23 cellular contexts compared by ENCODE assay signal in genomic region chr3:187114511-187114910, GRCh38. TPM values are rescaled to one million over a fixed set of nuclear protein-coding genes. Genes with fewer than 3 reads are reported as not detected.
DNase-seq lines count a peak whose midpoint lies in the region; ATAC-seq, FAIRE-seq and TF ChIP-seq lines count a peak whose summit lies in the region.
"Had no signal": no experiment of that assay in that cellular context is flagged by ENCODE, and none has a peak within 500 bp of the region (broad histone marks: within the 10 kb centered on the region; RNA-seq: fewer than 3 reads in every experiment).

No MANE protein-coding gene starts in this region.

- H3K36me3 ChIP-seq in mammary epithelial cell (ENCODE audit: insufficient read depth, low read length) (no peaks in the 10 kb centered on the region), GM12878 (ENCODE audit: control insufficient read depth in 2 of 2, insufficient read depth in 2 of 2, low read length in 1 of 2) (no peaks in the 10 kb centered on the region)

- no peak for FAIRE-seq in GM12878 (lab: Jason Lieb, UNC)
- FAIRE-seq: A549, GM12891 had no signal

- H3K9me3 Mint-ChIP-seq in MCF 10A (ENCODE audit: unreplicated experiment) (no peaks in the 10 kb centered on the region), Calu3 (ENCODE audit: low read depth, unreplicated experiment) (no peaks in the 10 kb centered on the region)
- no peaks in the 10 kb centered on the region for H3K9me3 Mint-ChIP-seq in stimulated activated memory B cell treated with anti-CD40 and anti-IgM and Interleukin-4, amounts not matched to agents 10 μg/mL and 1 μg/mL and 100 μg/mL, for 72 hours
- no peaks in the 10 kb centered on the region for H3K9me3 Mint-ChIP-seq in activated T-helper 17 cell treated with anti-CD3 and anti-CD28 coated beads, Interleukin-2, amount 50 U/mL, for 72 hours
- H3K9me3 Mint-ChIP-seq: CD4-positive, alpha-beta T cell; CD8-positive, alpha-beta T cell had no signal

- H3K4me1 ChIP-seq in mammary epithelial cell (ENCODE audit: insufficient read depth, low read length) (peaks cover 7% of the 10 kb centered on the region), GM12878 (ENCODE audit: control insufficient read depth, insufficient read depth, low read length) (peaks cover 4% of the 10 kb centered on the region; the same call in 1 of the 2 replicates)
- H3K4me1 ChIP-seq: A549, Caco-2 had no signal

- no peak overlapping the region for H3K27ac ChIP-seq in mammary epithelial cell (ENCODE audit: insufficient read depth, low read depth, low read length)
- no peak overlapping the region for H3K27ac ChIP-seq in GM12878 (ENCODE audit: control insufficient read depth, insufficient read depth)
- H3K27ac ChIP-seq: 22Rv1; A549; BLaER1 treated with 17β-estradiol and CSF1 and Interleukin-3, amounts not matched to agents 10 nM and 100 nM; C4-2B had no signal

- no peak for TF ChIP-seq POLR2A in GM12878 (IDR thresholded peaks at IDR 0.05; ENCODE audit: low read depth, low read length)

- H3K27me3 Mint-ChIP-seq in MCF 10A (ENCODE audit: insufficient read depth, unreplicated experiment) = no peaks in the 10 kb centered on the region
- no peaks in the 10 kb centered on the region for H3K27me3 Mint-ChIP-seq in stimulated activated memory B cell treated with anti-CD40 and anti-IgM and Interleukin-4, amounts not matched to agents 10 μg/mL and 1 μg/mL and 100 μg/mL, for 72 hours
- H3K27me3 Mint-ChIP-seq in activated T-helper 17 cell treated with anti-CD3 and anti-CD28 coated beads, Interleukin-2, amount 50 U/mL, for 72 hours = no peaks in the 10 kb centered on the region
- H3K27me3 Mint-ChIP-seq in Calu3 (ENCODE audit: unreplicated experiment) = no peaks in the 10 kb centered on the region
- H3K27me3 Mint-ChIP-seq: B cell; CD4-positive, alpha-beta T cell had no signal

- no peaks in the 10 kb centered on the region for H3K36me3 Mint-ChIP-seq in MCF 10A (ENCODE audit: insufficient read depth, unreplicated experiment)
- H3K36me3 Mint-ChIP-seq in stimulated activated memory B cell treated with anti-CD40 and anti-IgM and Interleukin-4, amounts not matched to agents 10 μg/mL and 1 μg/mL and 100 μg/mL, for 72 hours = no peaks in the 10 kb centered on the region
- no peaks in the 10 kb centered on the region for H3K36me3 Mint-ChIP-seq in activated T-helper 17 cell treated with anti-CD3 and anti-CD28 coated beads, Interleukin-2, amount 50 U/mL, for 72 hours (ENCODE audit: low read depth)
- no peaks in the 10 kb centered on the region for H3K36me3 Mint-ChIP-seq in Calu3 (ENCODE audit: insufficient read depth, unreplicated experiment)
- H3K36me3 Mint-ChIP-seq: CD8-positive, alpha-beta T cell had no signal

- no peaks in the 10 kb centered on the region for H3K9me3 ChIP-seq in mammary epithelial cell (replicated peaks; ENCODE audit: insufficient read depth, low read length)
- H3K9me3 ChIP-seq in GM12878 (replicated peaks; ENCODE audit: control insufficient read depth, insufficient read depth, low read length) = no peaks in the 10 kb centered on the region
- H3K9me3 ChIP-seq: A549; BLaER1 treated with 17β-estradiol and CSF1 and Interleukin-3, amounts not matched to agents 10 nM and 100 nM; Caco-2 had no signal

- no peak overlapping the region for H3K4me2 ChIP-seq in mammary epithelial cell (ENCODE audit: insufficient read depth, low read depth, low read length)
- no peak overlapping the region for H3K4me2 ChIP-seq in GM12878 (ENCODE audit: control insufficient read depth, insufficient read depth)
- H3K4me2 ChIP-seq: A549; BLaER1 treated with 17β-estradiol and CSF1 and Interleukin-3, amounts not matched to agents 10 nM and 100 nM had no signal

- DNase-seq in MCF 10A (ENCODE audit: unreplicated experiment) (no peak), mammary epithelial cell (no peak), GM12878 (ENCODE audit: low read depth, low spot score) (no peak), Calu3 (no peak)
- DNase-seq: AML-193; Caco-2; CD4-positive, alpha-beta T cell; CD8-positive, alpha-beta T cell; DMS 273 treated with DMSO at 0.1 percent for 48 hours; DMS153; DMS53; DMS79; DND-41; EL; GDM1 had no signal

- no peak overlapping the region for H2AFZ ChIP-seq in mammary epithelial cell (ENCODE audit: low read depth, low read length)
- H2AFZ ChIP-seq in GM12878 (ENCODE audit: control insufficient read depth, low read depth, low read length) = no peak overlapping the region

- in situ Hi-C loops in mammary epithelial cell (cut with MboI; ENCODE audit: low sequenced_read_pairs in 2 of 2) (loop anchor here in 1 of 2 donors (10.0 kb wide), 1 partner anchor 50 kb away; no protein-coding TSS in a partner anchor), GM12878 (cut with MboI) (no loop called here)

- intact Hi-C loops in MCF 10A (cut with micrococcal nuclease) (loop anchor here (5.0 kb wide), 2 partner anchors 108 to 203 kb away; no protein-coding TSS in a partner anchor), mammary epithelial cell (cut with micrococcal nuclease) (loop anchor here (5.0 kb wide), 3 partner anchors 108 to 598 kb away; no protein-coding TSS in a partner anchor), GM12878 (cut with micrococcal nuclease; ENCODE audit: unreplicated experiment) (no loop called here), Calu3 (cut with micrococcal nuclease; ENCODE audit: unreplicated experiment) (no loop called here)

- WGBS in mammary epithelial cell (ENCODE audit: low coverage, missing lambda C conversion rate) = 100% methylated on average over 2 of the region's 2 CpGs
- WGBS in GM12878 (ENCODE audit: insufficient coverage, insufficient replicate concordance, low lambda C conversion rate, missing lambda C conversion rate) = 70% methylated on average over 2 of the region's 2 CpGs

- TF ChIP-seq RAD21 in GM12878 (IDR thresholded peaks at IDR 0.05; ENCODE audit: insufficient read depth, low read depth, low read length) = no peak

- H3K4me3 Mint-ChIP-seq in MCF 10A (ENCODE audit: unreplicated experiment) (no peak overlapping the region), Calu3 (ENCODE audit: low read depth, unreplicated experiment) (no peak overlapping the region)
- no peak overlapping the region for H3K4me3 Mint-ChIP-seq in stimulated activated memory B cell treated with anti-CD40 and anti-IgM and Interleukin-4, amounts not matched to agents 10 μg/mL and 1 μg/mL and 100 μg/mL, for 72 hours
- no peak overlapping the region for H3K4me3 Mint-ChIP-seq in activated T-helper 17 cell treated with anti-CD3 and anti-CD28 coated beads, Interleukin-2, amount 50 U/mL, for 72 hours
- H3K4me3 Mint-ChIP-seq: B cell; CD4-positive, alpha-beta T cell; CD8-positive, alpha-beta T cell had no signal

- SMC1A ChIA-PET in GM12878 (lab: Charles Lee; ENCODE audit: uncharacterized antibody, unreplicated experiment) = interaction anchor here (0.7 to 5.2 kb wide), 10 partner anchors 11 to 265 kb away, joined by 3 to 111 read pairs (median 10); partner anchors contain the start of gene RPL39L

- TF ChIP-seq EP300 in GM12878 (IDR thresholded peaks at IDR 0.05; ENCODE audit: borderline replicate concordance in 1 of 2, control insufficient read depth in 1 of 2, low read depth in 2 of 2, low read length in 2 of 2) = no peak

- H3K4me3 ChIP-seq in mammary epithelial cell (replicated peaks in 1 of 3; ENCODE audit: insufficient read depth in 1 of 3, low read depth in 2 of 3, low read length in 3 of 3) (no peak overlapping the region), GM12878 (no peak overlapping the region)
- H3K4me3 ChIP-seq: A549; BLaER1 treated with 17β-estradiol and CSF1 and Interleukin-3, amounts not matched to agents 10 nM and 100 nM had no signal

- H3K27ac Mint-ChIP-seq in MCF 10A (ENCODE audit: low read depth, unreplicated experiment) = peak overlapping the region; percentile 7
- peak overlapping the region; percentile 29 for H3K27ac Mint-ChIP-seq in stimulated activated memory B cell treated with anti-CD40 and anti-IgM and Interleukin-4, amounts not matched to agents 10 μg/mL and 1 μg/mL and 100 μg/mL, for 72 hours
- no peak overlapping the region for H3K27ac Mint-ChIP-seq in activated T-helper 17 cell treated with anti-CD3 and anti-CD28 coated beads, Interleukin-2, amount 50 U/mL, for 72 hours
- no peak overlapping the region for H3K27ac Mint-ChIP-seq in Calu3 (ENCODE audit: unreplicated experiment)
- H3K27ac Mint-ChIP-seq: B cell; CD4-positive, alpha-beta T cell; CD8-positive, alpha-beta T cell had no signal

- POLR2A ChIA-PET in MCF 10A (lab: Yijun Ruan, JAX) = interaction anchor here (0.7 to 0.9 kb wide), 2 partner anchors 8 to 17 kb away, joined by 4 read pairs; no protein-coding TSS in a partner anchor
- POLR2A ChIA-PET in GM12878 (lab: Charles Lee) = interaction anchor here (0.5 kb wide), 1 partner anchor 34 kb away, joined by 3 read pairs; no protein-coding TSS in a partner anchor

- ATAC-seq in GM12878 = no peak
- ATAC-seq in stimulated activated memory B cell treated with anti-CD40 and anti-IgM and Interleukin-4, amounts not matched to agents 10 μg/mL and 1 μg/mL and 100 μg/mL, for 72 hours = no peak
- no peak for ATAC-seq in activated T-helper 17 cell treated with anti-CD3 and anti-CD28 coated beads, Interleukin-2, amount 50 U/mL, for 72 hours (replicated peaks)
- ATAC-seq: A549; CD8-positive, alpha-beta T cell had no signal

- H3K4me1 Mint-ChIP-seq in MCF 10A (ENCODE audit: insufficient read depth, unreplicated experiment) (peaks cover 9% of the 10 kb centered on the region), Calu3 (ENCODE audit: low read depth, unreplicated experiment) (peaks cover 12% of the 10 kb centered on the region)
- peaks cover 12% of the 10 kb centered on the region for H3K4me1 Mint-ChIP-seq in stimulated activated memory B cell treated with anti-CD40 and anti-IgM and Interleukin-4, amounts not matched to agents 10 μg/mL and 1 μg/mL and 100 μg/mL, for 72 hours
- H3K4me1 Mint-ChIP-seq in activated T-helper 17 cell treated with anti-CD3 and anti-CD28 coated beads, Interleukin-2, amount 50 U/mL, for 72 hours = peaks cover 5% of the 10 kb centered on the region

- H4K20me1 ChIP-seq in mammary epithelial cell (ENCODE audit: insufficient read depth, low read length) (no peaks in the 10 kb centered on the region), GM12878 (ENCODE audit: control insufficient read depth, insufficient read depth) (no peaks in the 10 kb centered on the region)
- H4K20me1 ChIP-seq: BLaER1 treated with 17β-estradiol and CSF1 and Interleukin-3, amounts not matched to agents 10 nM and 100 nM had no signal

- CTCF ChIA-PET in MCF 10A (lab: Yijun Ruan, JAX) (interaction anchor here (0.6 to 6.3 kb wide), 9 partner anchors 11 to 939 kb away, joined by 3 to 96 read pairs (median 18); partner anchors contain the start of gene RPL39L), mammary epithelial cell (lab: Charles Lee; ENCODE audit: low non-redundant PET) (no interaction called here), GM12878 (lab: Yijun Ruan, JAX) (interaction anchor here (1.3 to 7.0 kb wide), 11 partner anchors 12 to 265 kb away, joined by 3 to 197 read pairs (median 17); partner anchors contain the start of gene RPL39L), Calu3 (lab: Charles Lee) (interaction anchor here (0.6 to 4.4 kb wide), 5 partner anchors 25 to 453 kb away, joined by 3 to 51 read pairs (median 7); partner anchors contain the start of gene RPL39L)

- BruUV-seq in MCF 10A (replicated peaks; lab: Mats Ljungman, UMichigan) (no TSS peak), mammary epithelial cell (replicated peaks; lab: Mats Ljungman, UMichigan) (no TSS peak), GM12878 (replicated peaks; lab: Mats Ljungman, UMichigan) (no TSS peak), Calu3 (replicated peaks; lab: Mats Ljungman, UMichigan) (no TSS peak)

- RAD21 ChIA-PET in GM12878 (lab: Charles Lee; ENCODE audit: unreplicated experiment) = interaction anchor here (1.2 to 4.4 kb wide), 7 partner anchors 23 to 265 kb away, joined by 3 to 54 read pairs (median 8); no protein-coding TSS in a partner anchor

- H3K79me2 ChIP-seq in mammary epithelial cell (ENCODE audit: insufficient read depth, low read length) = no peaks in the 10 kb centered on the region
- H3K79me2 ChIP-seq in GM12878 (ENCODE audit: control insufficient read depth, insufficient read depth, low read length) = no peaks in the 10 kb centered on the region

- H3K27me3 ChIP-seq in mammary epithelial cell (ENCODE audit: insufficient read depth, low read length) = no peaks in the 10 kb centered on the region
- no peaks in the 10 kb centered on the region for H3K27me3 ChIP-seq in GM12878 (replicated peaks in 1 of 2; ENCODE audit: control insufficient read depth in 2 of 2, insufficient read depth in 2 of 2, low read length in 1 of 2)
- H3K27me3 ChIP-seq: BLaER1 treated with 17β-estradiol and CSF1 and Interleukin-3, amounts not matched to agents 10 nM and 100 nM had no signal

- H3K9ac ChIP-seq in mammary epithelial cell (ENCODE audit: insufficient read depth, low read length) (no peak overlapping the region), GM12878 (ENCODE audit: control insufficient read depth, insufficient read depth, low read length) (no peak overlapping the region)
- H3K9ac ChIP-seq: BLaER1 treated with 17β-estradiol and CSF1 and Interleukin-3, amounts not matched to agents 10 nM and 100 nM had no signal

- no peak for TF ChIP-seq CTCF in MCF 10A (IDR thresholded peaks at IDR 0.05; ENCODE audit: unreplicated experiment)
- TF ChIP-seq CTCF in mammary epithelial cell (conservative IDR thresholded peaks at IDR 0.05 in 1 of 2, IDR thresholded peaks at IDR 0.05 in 1 of 2; ENCODE audit: extremely low read depth in 1 of 2, insufficient read depth in 1 of 2, low read depth in 1 of 2, low read length in 2 of 2) = no peak
- no peak for TF ChIP-seq CTCF in GM12878 (IDR thresholded peaks at IDR 0.05 in 2 of 3, conservative IDR thresholded peaks at IDR 0.05 in 1 of 3; ENCODE audit: control insufficient read depth in 2 of 3, extremely low read depth in 1 of 3, insufficient read depth in 1 of 3, low read depth in 3 of 3, low read length in 3 of 3)
- TF ChIP-seq CTCF in Calu3 (IDR thresholded peaks at IDR 0.05; ENCODE audit: unreplicated experiment) = no peak

- dilution Hi-C loops in mammary epithelial cell (cut with HindIII; ENCODE audit: low sequenced_read_pairs) = no loop called here

RNA-seq across cellular contexts. Expression of gene RPL39L, which starts 24.8 kb away (rescaled TPM):
- 1.0 and 3.3 TPM in 2 replicates for total RNA-seq in MCF 10A (2022)
- 10 to 100 TPM in 1 of 2 donors, 1 to 10 TPM in 1; 7.7 to 21.6 TPM for total RNA-seq in mammary epithelial cell
- 19.4 TPM for polyA plus RNA-seq in mammary epithelial cell
- 18.0 TPM for polyA minus RNA-seq in mammary epithelial cell
- total RNA-seq in GM12878 (2013; cell fraction: nucleolus; rRNA removed) = 1.4 TPM in 1 of 2 replicates, not detected in the other
- 54.3 and 54.4 TPM in 2 replicates for total RNA-seq in GM12878 (2014; rRNA removed)
- total RNA-seq in GM12878 (2014; rRNA removed; fragmentation: Illumina TruSeq; extraction: Trizol) = 25.2 and 28.8 TPM in 2 replicates
- 20.4 and 22.1 TPM in 2 replicates for total RNA-seq in GM12878 (2021)
- 9.6 TPM for polyA plus RNA-seq in GM12878 (2011; ENCODE audit: low read depth)
- polyA plus RNA-seq in GM12878 (2011; rRNA removed) = 16.5 and 17.4 TPM in 2 replicates
- 10.2 TPM in 2 replicates for polyA plus RNA-seq in GM12878 (2011; cell fraction: cytosol; rRNA removed)
- polyA plus RNA-seq in GM12878 (2011; cell fraction: nucleus; rRNA removed) = 3.1 and 4.6 TPM in 2 replicates
- polyA plus RNA-seq in GM12878 (2012) = 21.7 and 24.8 TPM in 2 replicates
- polyA plus RNA-seq in GM12878 (2014; fragmentation: Illumina TruSeq; extraction: Trizol) = 23.1 and 27.5 TPM in 2 replicates
- polyA plus RNA-seq in GM12878 (2014; fragmentation: Nextera tagmentation; extraction: Ambion mirVana) = 10 to 100 TPM; 12.5 to 33.7 TPM
- 46.6 and 50.1 TPM in 2 replicates for polyA plus RNA-seq in GM12878 (2014; rRNA removed)
- 10 to 100 TPM; 59.6 to 67.8 TPM for polyA plus RNA-seq in GM12878 (2016; fragmentation: Nextera tagmentation; extraction: Ambion mirVana)
- polyA minus RNA-seq in GM12878 (2011; rRNA and poly(A)+ RNA removed) = 2.2 and 5.2 TPM in 2 replicates
- 4.2 and 5.9 TPM in 2 replicates for polyA minus RNA-seq in GM12878 (2011; cell fraction: cytosol; rRNA and poly(A)+ RNA removed)
- polyA minus RNA-seq in GM12878 (2011; cell fraction: nucleus; rRNA and poly(A)+ RNA removed) = 1.9 and 9.0 TPM in 2 replicates
- total RNA-seq in activated T-helper 17 cell treated with anti-CD3 and anti-CD28 coated beads, Interleukin-2, amount 50 U/mL, for 72 hours = 10 to 100 TPM; 18.1 to 26.8 TPM
- 27.2 and 31.8 TPM in 2 replicates for total RNA-seq in Calu3 (2022)

Comparison
In these comparisons a context has a peak if more than half of its experiments do, and no peak if none do; other contexts are left out.
1. H3K27ac Mint-ChIP-seq: peak in MCF 10A (single experiment) and stimulated activated memory B cell treated with anti-CD40 and anti-IgM and Interleukin-4, amounts not matched to agents 10 μg/mL and 1 μg/mL and 100 μg/mL, for 72 hours (single experiment); none in activated T-helper 17 cell treated with anti-CD3 and anti-CD28 coated beads, Interleukin-2, amount 50 U/mL, for 72 hours (single experiment) and Calu3 (single experiment).
2. intact Hi-C loops: an anchor here in MCF 10A (5.0 kb wide) and mammary epithelial cell (5.0 kb wide); none called in GM12878 and Calu3.